ENCODE assay signal across 15 cellular contexts in the genomic region with DNA sequence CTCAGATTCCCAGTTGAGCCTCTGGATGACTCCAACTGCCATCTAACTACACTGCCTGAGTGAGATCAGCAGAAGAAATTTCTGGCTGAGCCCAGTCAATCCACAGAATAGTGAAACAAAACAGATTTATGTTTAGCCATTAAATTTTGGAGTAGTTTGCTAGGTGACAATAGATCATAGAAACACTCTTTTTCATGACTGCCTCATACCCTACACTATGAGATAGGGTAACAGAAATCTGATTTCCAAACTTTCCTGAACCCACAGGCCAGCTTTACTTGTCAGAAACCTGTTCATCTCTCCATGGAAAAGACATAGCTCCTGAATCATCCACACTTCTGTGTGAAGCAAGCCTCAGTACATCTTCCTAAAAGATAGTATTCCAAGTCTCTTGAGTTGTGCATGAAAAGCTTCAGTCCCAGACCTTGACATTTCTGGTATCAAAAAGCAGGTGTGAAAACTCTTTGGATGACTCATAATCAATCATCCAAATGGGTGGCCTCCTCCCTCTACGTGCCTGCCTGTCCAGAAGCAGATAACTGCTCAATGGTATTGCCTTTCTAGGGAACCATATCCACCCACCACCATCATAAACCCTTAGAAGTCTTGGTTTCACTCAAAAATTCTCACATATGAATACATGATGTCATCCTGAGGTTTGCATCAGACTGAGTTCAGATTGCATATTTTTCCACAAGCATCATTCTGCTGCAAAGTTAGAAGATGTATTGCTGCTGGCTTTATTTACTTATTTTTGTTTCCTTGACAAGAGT. TPM values are rescaled to one million over a fixed set of nuclear protein-coding genes. Genes with fewer than 3 reads are reported as not detected.
DNase-seq lines count a peak whose midpoint lies in the region; ATAC-seq, FAIRE-seq and TF ChIP-seq lines count a peak whose summit lies in the region.
"Had no signal": no experiment of that assay in that cellular context is flagged by ENCODE, and none has a peak within 500 bp of the region (broad histone marks: within the 10 kb centered on the region; RNA-seq: fewer than 3 reads in every experiment).

No MANE protein-coding gene starts in this region.

- FAIRE-seq in A549 (lab: Jason Lieb, UNC): peak; percentile 28
- FAIRE-seq: G401.6 had no signal

- in situ Hi-C loops in GM13976 (cut with MboI; ENCODE audit: low sequenced_read_pairs, unreplicated experiment): no loop called here

- DNase-seq in A549 (ENCODE audit: low read depth in 1 of 2, low spot score in 1 of 2) (no peak), GM13976 (ENCODE audit: low spot score) (peak; percentile 31), fibroblast of peridontal ligament (ENCODE audit: extremely low read depth) (peak; percentile 72), retina (no peak), NCI-H2081 (lab: John Stamatoyannopoulos, UW) (no peak), NCI-H2107 (lab: John Stamatoyannopoulos, UW) (no peak), dermis blood vessel endothelial cell (no peak)
- DNase-seq: central memory CD4-positive, alpha-beta T cell; NCI-H1694 treated with DMSO at 0.1 percent for 48 hours; nephron progenitor cell; T-cell had no signal

- no peak overlapping the region for H3K27ac ChIP-seq in A549
- H3K27ac ChIP-seq: C4-2B had no signal

- no peak overlapping the region for H3K4me3 ChIP-seq in A549

- TF ChIP-seq RAD21 in A549 (conservative IDR thresholded peaks at IDR 0.05 in 1 of 2, IDR thresholded peaks at IDR 0.05 in 1 of 2): no peak

- no peak for TF ChIP-seq POLR2A in A549 (IDR thresholded peaks at IDR 0.05; ENCODE audit: low read length)

- POLR2A ChIA-PET in A549 (lab: Yijun Ruan, JAX): no interaction called here

- H3K4me1 ChIP-seq in A549: no peaks in the 10 kb centered on the region

- no peaks in the 10 kb centered on the region for H3K9me3 ChIP-seq in A549

- no peak for TF ChIP-seq EP300 in A549 (IDR thresholded peaks at IDR 0.05)

- no peak for TF ChIP-seq CTCF in A549 (IDR thresholded peaks at IDR 0.05)
- no peak for TF ChIP-seq CTCF in GM13976 (IDR thresholded peaks at IDR 0.05; ENCODE audit: borderline replicate concordance, control extremely low read depth, extremely low read depth, insufficient read depth, missing control alignments)

- no peak overlapping the region for H3K4me2 ChIP-seq in A549

- 0% methylated on average over 1 of the region's 1 CpG for WGBS in A549 (ENCODE audit: missing lambda C conversion rate)

- ATAC-seq in A549 (no peak), HG03565 (IDR thresholded peaks at IDR 0.05; ENCODE audit: unreplicated experiment) (peak; percentile 79)
- ATAC-seq: esophagus mucosa, T-cell had no signal

- CTCF ChIA-PET in A549 (lab: Yijun Ruan, JAX): interaction anchor here (0.6 kb wide), 1 partner anchor 26 kb away, joined by 3 read pairs; no protein-coding TSS in a partner anchor

TF ChIP-seq in A549, 52 proteins besides CTCF, POLR2A, EP300 and RAD21:
- TF ChIP-seq, protein P1, sequence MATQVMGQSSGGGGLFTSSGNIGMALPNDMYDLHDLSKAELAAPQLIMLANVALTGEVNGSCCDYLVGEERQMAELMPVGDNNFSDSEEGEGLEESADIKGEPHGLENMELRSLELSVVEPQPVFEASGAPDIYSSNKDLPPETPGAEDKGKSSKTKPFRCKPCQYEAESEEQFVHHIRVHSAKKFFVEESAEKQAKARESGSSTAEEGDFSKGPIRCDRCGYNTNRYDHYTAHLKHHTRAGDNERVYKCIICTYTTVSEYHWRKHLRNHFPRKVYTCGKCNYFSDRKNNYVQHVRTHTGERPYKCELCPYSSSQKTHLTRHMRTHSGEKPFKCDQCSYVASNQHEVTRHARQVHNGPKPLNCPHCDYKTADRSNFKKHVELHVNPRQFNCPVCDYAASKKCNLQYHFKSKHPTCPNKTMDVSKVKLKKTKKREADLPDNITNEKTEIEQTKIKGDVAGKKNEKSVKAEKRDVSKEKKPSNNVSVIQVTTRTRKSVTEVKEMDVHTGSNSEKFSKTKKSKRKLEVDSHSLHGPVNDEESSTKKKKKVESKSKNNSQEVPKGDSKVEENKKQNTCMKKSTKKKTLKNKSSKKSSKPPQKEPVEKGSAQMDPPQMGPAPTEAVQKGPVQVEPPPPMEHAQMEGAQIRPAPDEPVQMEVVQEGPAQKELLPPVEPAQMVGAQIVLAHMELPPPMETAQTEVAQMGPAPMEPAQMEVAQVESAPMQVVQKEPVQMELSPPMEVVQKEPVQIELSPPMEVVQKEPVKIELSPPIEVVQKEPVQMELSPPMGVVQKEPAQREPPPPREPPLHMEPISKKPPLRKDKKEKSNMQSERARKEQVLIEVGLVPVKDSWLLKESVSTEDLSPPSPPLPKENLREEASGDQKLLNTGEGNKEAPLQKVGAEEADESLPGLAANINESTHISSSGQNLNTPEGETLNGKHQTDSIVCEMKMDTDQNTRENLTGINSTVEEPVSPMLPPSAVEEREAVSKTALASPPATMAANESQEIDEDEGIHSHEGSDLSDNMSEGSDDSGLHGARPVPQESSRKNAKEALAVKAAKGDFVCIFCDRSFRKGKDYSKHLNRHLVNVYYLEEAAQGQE (IDR thresholded peaks at IDR 0.05): no peak
- TF ChIP-seq HOXB13 (CRISPR knock-in tag; IDR thresholded peaks at IDR 0.05; ENCODE audit: low read depth) (no peak), RNF2 (IDR thresholded peaks at IDR 0.05; ENCODE audit: borderline replicate concordance, low read depth) (no peak), SREBF2 (IDR thresholded peaks at IDR 0.05) (no peak), MYC (IDR thresholded peaks at IDR 0.05; ENCODE audit: borderline replicate concordance, low read length) (no peak), EHMT2 (IDR thresholded peaks at IDR 0.05; ENCODE audit: low read depth) (no peak)
- TF ChIP-seq, protein P2, sequence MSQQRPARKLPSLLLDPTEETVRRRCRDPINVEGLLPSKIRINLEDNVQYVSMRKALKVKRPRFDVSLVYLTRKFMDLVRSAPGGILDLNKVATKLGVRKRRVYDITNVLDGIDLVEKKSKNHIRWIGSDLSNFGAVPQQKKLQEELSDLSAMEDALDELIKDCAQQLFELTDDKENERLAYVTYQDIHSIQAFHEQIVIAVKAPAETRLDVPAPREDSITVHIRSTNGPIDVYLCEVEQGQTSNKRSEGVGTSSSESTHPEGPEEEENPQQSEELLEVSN (IDR thresholded peaks at IDR 0.05; ENCODE audit: borderline replicate concordance, low read depth): no peak

RNA-seq across cellular contexts. Expression of a gene that starts 47.5 kb away (rescaled TPM):
- polyA plus RNA-seq in A549 (2011; rRNA removed) (26.2 and 27.2 TPM in 2 replicates), A549 (2017; fragmentation: RNase III; extraction: RNeasy Plus Mini Kit Qiagen cat#74134 plus additional on column Dnase treatment) (25.8 to 29.3 TPM (median 28.9 TPM) in 3 replicates)
- polyA plus RNA-seq in A549 (2012; cell fraction: cytosol; rRNA removed): 5.1 and 6.6 TPM in 2 replicates
- 3.1 and 4.5 TPM in 2 replicates for polyA plus RNA-seq in A549 (2012; cell fraction: nucleus; rRNA removed)
- 23.6 and 23.9 TPM in 2 replicates for polyA minus RNA-seq in A549 (2011; rRNA and poly(A)+ RNA removed)
- total RNA-seq in dermis blood vessel endothelial cell: 16.8 and 27.4 TPM in 2 replicates

Comparison
In these comparisons a context has a peak if more than half of its experiments do, and no peak if none do; other contexts are left out.
1. DNase-seq: peak in GM13976 (single experiment) and fibroblast of peridontal ligament (single experiment); none in A549 (0 of 2), retina (single experiment), NCI-H2081 (0 of 2), NCI-H2107 (single experiment) and dermis blood vessel endothelial cell (single experiment).